In the genomic region with DNA sequence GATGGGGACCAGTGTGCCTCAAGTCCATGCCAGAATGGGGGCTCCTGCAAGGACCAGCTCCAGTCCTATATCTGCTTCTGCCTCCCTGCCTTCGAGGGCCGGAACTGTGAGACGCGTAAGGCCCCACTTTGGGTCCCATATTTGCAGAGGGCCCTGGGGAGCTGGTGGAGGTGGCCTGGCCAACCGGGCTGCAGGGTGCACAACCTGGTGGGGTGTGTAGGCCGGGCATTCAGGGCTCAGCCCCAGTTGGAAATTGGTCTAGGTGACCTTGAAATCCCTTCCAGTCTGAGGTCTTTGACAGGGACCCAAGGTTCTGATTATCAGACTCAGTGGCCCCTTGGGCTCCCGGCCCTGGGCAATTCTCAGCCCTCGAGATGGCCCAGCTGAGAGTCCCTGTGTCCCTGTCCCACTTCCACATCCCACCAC, we compare ENCODE assay signal across 21 cellular contexts. TPM values are rescaled to one million over a fixed set of nuclear protein-coding genes. Genes with fewer than 3 reads are reported as not detected.
A peak's percentile ranks its signal among the peaks of the same experiment; 100 is the strongest.
DNase-seq lines count a peak whose midpoint lies in the region; ATAC-seq, FAIRE-seq and TF ChIP-seq lines count a peak whose summit lies in the region.
"Had no signal": no experiment of that assay in that cellular context is flagged by ENCODE, and none has a peak within 500 bp of the region (broad histone marks: within the 10 kb centered on the region; RNA-seq: fewer than 3 reads in every experiment).

No MANE protein-coding gene starts in this region.

- no peak for TF ChIP-seq POLR2A in uterus (IDR thresholded peaks at IDR 0.05)

- ATAC-seq in GM19455 (IDR thresholded peaks at IDR 0.05; ENCODE audit: unreplicated experiment) (no peak), HG03039 (IDR thresholded peaks at IDR 0.05; ENCODE audit: unreplicated experiment) (no peak)
- ATAC-seq: GM12878, HCT116 had no signal

- H3K27me3 ChIP-seq in left ventricle myocardium inferior (ENCODE audit: low read depth): peaks cover 33% of the 10 kb centered on the region
- H3K27me3 ChIP-seq in uterus: peaks cover 0 to 8% of the 10 kb centered on the region in 2 donors

- H3K4me1 ChIP-seq in left ventricle myocardium inferior (peaks cover 18% of the 10 kb centered on the region), kidney (ENCODE audit: control insufficient read depth in 1 of 2, insufficient read depth in 1 of 2, low read depth in 1 of 2, low read length in 2 of 2) (peaks cover 0 to 3% of the 10 kb centered on the region in 2 donors), uterus (peaks cover 0 to 11% of the 10 kb centered on the region in 2 donors)

- H3K36me3 ChIP-seq in left ventricle myocardium inferior (no peaks in the 10 kb centered on the region), kidney (ENCODE audit: control insufficient read depth in 1 of 2, insufficient read depth in 2 of 2, low read length in 2 of 2) (no peaks in the 10 kb centered on the region), uterus (no peaks in the 10 kb centered on the region)

- TF ChIP-seq CTCF in left ventricle myocardium inferior (IDR thresholded peaks at IDR 0.05; ENCODE audit: borderline replicate concordance) (no peak), kidney (IDR thresholded peaks at IDR 0.05; ENCODE audit: borderline replicate concordance, extremely low read depth, insufficient read depth) (no peak), uterus (IDR thresholded peaks at IDR 0.05) (no peak)

- intact Hi-C loops in cardiac septum (cut with DNase I): no loop called here
- intact Hi-C loops in left ventricle myocardium inferior (cut with micrococcal nuclease): no loop called here
- intact Hi-C loops in kidney (cut with DNase I): no loop called here
- intact Hi-C loops in posterior vena cava (cut with DNase I): no loop called here
- intact Hi-C loops in uterus (cut with DNase I; ENCODE audit: low total_unique reads): no loop called here

- FAIRE-seq in kidney (lab: Jason Lieb, UNC): no peak
- FAIRE-seq: GM12878, GM18507, HTR-8/SVneo had no signal

- DNase-seq in cardiac septum (ENCODE audit: low spot score) (peak; percentile 56), left ventricle myocardium inferior (no peak), kidney (peak; percentile 59), posterior vena cava (ENCODE audit: low spot score) (peak; percentile 48), uterus (peak; percentile 6 to 7), DMS79 treated with DMSO at 0.1 percent for 48 hours (lab: John Stamatoyannopoulos, UW) (no peak)
- DNase-seq: ACHN; CD4-positive, CD25-positive, alpha-beta regulatory T cell; KBM-7; NCI-H1048; NCI-H1694; NCI-H748 treated with DMSO at 0.1 percent for 48 hours; PC-9; SHP77 had no signal

- no peak overlapping the region for H3K4me3 ChIP-seq in left ventricle myocardium inferior
- no peak overlapping the region for H3K4me3 ChIP-seq in kidney (ENCODE audit: low read length in 2 of 2)
- H3K4me3 ChIP-seq in uterus: no peak overlapping the region
- H3K4me3 ChIP-seq: GM12878, PC-9 had no signal

- H3K9ac ChIP-seq in kidney (ENCODE audit: low read length in 2 of 2): no peak overlapping the region

- no peak overlapping the region for H3K27ac ChIP-seq in left ventricle myocardium inferior (replicated peaks)
- no peak overlapping the region for H3K27ac ChIP-seq in kidney (ENCODE audit: low read depth in 2 of 2, low read length in 2 of 2)
- H3K27ac ChIP-seq in uterus: no peak overlapping the region
- H3K27ac ChIP-seq: PC-9 had no signal

- H3K9me3 ChIP-seq in left ventricle myocardium inferior (replicated peaks) (no peaks in the 10 kb centered on the region), kidney (ENCODE audit: control insufficient read depth in 1 of 2, low read length in 2 of 2) (no peaks in the 10 kb centered on the region), uterus (no peaks in the 10 kb centered on the region)

RNA-seq across cellular contexts. Expression of gene F7, which starts 8.3 kb away (rescaled TPM):
- total RNA-seq in cardiac septum (0.46 TPM), left ventricle myocardium inferior (not detected), kidney (0.16 TPM), posterior vena cava (under 1 TPM in 1 of 2 donors, not detected in 1; 0.10 TPM), uterus (under 1 TPM in 1 of 4 donors, not detected in 3; 0.69 TPM)
- 0.52 TPM for polyA plus RNA-seq in kidney (ENCODE audit: insufficient read depth, low read depth, low replicate concordance)
- total RNA-seq: CD4-positive, CD25-positive, alpha-beta regulatory T cell; G401; GM12878; PC-9 had no signal
- polyA plus RNA-seq: CD4-positive, CD25-positive, alpha-beta regulatory T cell; GM12878 had no signal

RNA-seq across cellular contexts. Expression of gene F10, which starts 8.7 kb away (rescaled TPM):
- total RNA-seq in cardiac septum (13.7 TPM), left ventricle myocardium inferior (3.5 TPM), kidney (5.1 TPM), posterior vena cava (10 to 100 TPM; 19.8 to 48.4 TPM), uterus (10 to 100 TPM in 2 of 4 donors, 1 to 10 TPM in 2; 6.8 to 56.8 (median 12.1) TPM)
- 6.8 TPM for polyA plus RNA-seq in kidney (ENCODE audit: insufficient read depth, low read depth, low replicate concordance)
- total RNA-seq: CD4-positive, CD25-positive, alpha-beta regulatory T cell; G401; GM12878; PC-9 had no signal
- polyA plus RNA-seq: GM12878 had no signal

RNA-seq across cellular contexts. Expression of gene PROZ, which starts 44.6 kb away (rescaled TPM):
- total RNA-seq in cardiac septum (not detected), left ventricle myocardium inferior (not detected), kidney (not detected), posterior vena cava (not detected), uterus (not detected)
- 20.0 TPM for polyA plus RNA-seq in kidney (ENCODE audit: insufficient read depth, low read depth, low replicate concordance)
- total RNA-seq: CD4-positive, CD25-positive, alpha-beta regulatory T cell; G401; GM12878; PC-9 had no signal

Comparison
In these comparisons a context has a peak if more than half of its experiments do, and no peak if none do; other contexts are left out.
1. DNase-seq: peak in cardiac septum (single experiment), kidney (single experiment), posterior vena cava (single experiment) and uterus (2 of 2); none in left ventricle myocardium inferior (single experiment) and DMS79 treated with DMSO at 0.1 percent for 48 hours (single experiment).